1 cellular context compared by ENCODE assay signal in genomic region chr17:59365383-59365981, GRCh38.
A peak's percentile ranks its signal among the peaks of the same experiment; 100 is the strongest.
TF ChIP-seq lines count a peak whose summit lies in the region.

No MANE protein-coding gene starts in this region.

TF ChIP-seq in HepG2, 621 proteins besides CTCF, POLR2A, EP300 and RAD21 (continued from another document and continues in another):
- 0 out of 2 replicates have a peak, but pooled peaks have one; percentile 17 for TF ChIP-seq NFYC (CRISPR knock-in tag; IDR thresholded peaks at IDR 0.05)
- TF ChIP-seq ZNF850 (CRISPR knock-in tag; conservative IDR thresholded peaks at IDR 0.05): no peak
- TF ChIP-seq ZNF530 (CRISPR knock-in tag; IDR thresholded peaks at IDR 0.05; ENCODE audit: low read depth): no peak
- no peak for TF ChIP-seq ZNF251 (CRISPR knock-in tag; IDR thresholded peaks at IDR 0.05)
- TF ChIP-seq TEAD3 (CRISPR knock-in tag; optimal IDR thresholded peaks at IDR 0.05; ENCODE audit: borderline replicate concordance): peak; percentile 66
- no peak for TF ChIP-seq ZNF382 (CRISPR knock-in tag; IDR thresholded peaks at IDR 0.05; ENCODE audit: borderline replicate concordance)
- TF ChIP-seq, protein P1, sequence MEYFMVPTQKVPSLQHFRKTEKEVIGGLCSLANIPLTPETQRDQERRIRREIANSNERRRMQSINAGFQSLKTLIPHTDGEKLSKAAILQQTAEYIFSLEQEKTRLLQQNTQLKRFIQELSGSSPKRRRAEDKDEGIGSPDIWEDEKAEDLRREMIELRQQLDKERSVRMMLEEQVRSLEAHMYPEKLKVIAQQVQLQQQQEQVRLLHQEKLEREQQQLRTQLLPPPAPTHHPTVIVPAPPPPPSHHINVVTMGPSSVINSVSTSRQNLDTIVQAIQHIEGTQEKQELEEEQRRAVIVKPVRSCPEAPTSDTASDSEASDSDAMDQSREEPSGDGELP (IDR thresholded peaks at IDR 0.05; ENCODE audit: borderline replicate concordance, low read depth): 0 out of 2 replicates have a peak, but pooled peaks have one; percentile 26
- TF ChIP-seq MED13 (CRISPR knock-in tag; IDR thresholded peaks at IDR 0.05): no peak
- TF ChIP-seq UBTF (CRISPR knock-in tag; IDR thresholded peaks at IDR 0.05): 0 out of 2 replicates have a peak, but pooled peaks have one; percentile 14
- TF ChIP-seq ZNF550 (CRISPR knock-in tag; IDR thresholded peaks at IDR 0.05; ENCODE audit: borderline replicate concordance): no peak
- TF ChIP-seq SOX6 (IDR thresholded peaks at IDR 0.05): no peak
- TF ChIP-seq SOX6 (CRISPR knock-in tag; IDR thresholded peaks at IDR 0.05): peak; percentile 41
- TF ChIP-seq NR2F2 (IDR thresholded peaks at IDR 0.05; ENCODE audit: borderline replicate concordance, low read depth): peak; percentile 81
- no peak for TF ChIP-seq KLF11 (CRISPR knock-in tag; IDR thresholded peaks at IDR 0.05)
- no peak for TF ChIP-seq ZNF275 (CRISPR knock-in tag; IDR thresholded peaks at IDR 0.05; ENCODE audit: borderline replicate concordance)
- TF ChIP-seq ZBTB38 (CRISPR knock-in tag; IDR thresholded peaks at IDR 0.05): no peak
- TF ChIP-seq, protein P2, sequence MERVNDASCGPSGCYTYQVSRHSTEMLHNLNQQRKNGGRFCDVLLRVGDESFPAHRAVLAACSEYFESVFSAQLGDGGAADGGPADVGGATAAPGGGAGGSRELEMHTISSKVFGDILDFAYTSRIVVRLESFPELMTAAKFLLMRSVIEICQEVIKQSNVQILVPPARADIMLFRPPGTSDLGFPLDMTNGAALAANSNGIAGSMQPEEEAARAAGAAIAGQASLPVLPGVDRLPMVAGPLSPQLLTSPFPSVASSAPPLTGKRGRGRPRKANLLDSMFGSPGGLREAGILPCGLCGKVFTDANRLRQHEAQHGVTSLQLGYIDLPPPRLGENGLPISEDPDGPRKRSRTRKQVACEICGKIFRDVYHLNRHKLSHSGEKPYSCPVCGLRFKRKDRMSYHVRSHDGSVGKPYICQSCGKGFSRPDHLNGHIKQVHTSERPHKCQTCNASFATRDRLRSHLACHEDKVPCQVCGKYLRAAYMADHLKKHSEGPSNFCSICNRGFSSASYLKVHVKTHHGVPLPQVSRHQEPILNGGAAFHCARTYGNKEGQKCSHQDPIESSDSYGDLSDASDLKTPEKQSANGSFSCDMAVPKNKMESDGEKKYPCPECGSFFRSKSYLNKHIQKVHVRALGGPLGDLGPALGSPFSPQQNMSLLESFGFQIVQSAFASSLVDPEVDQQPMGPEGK (CRISPR knock-in tag; IDR thresholded peaks at IDR 0.05): 0 out of 2 replicates have a peak, but pooled peaks have one; percentile 41
- no peak for TF ChIP-seq ZNF432 (CRISPR knock-in tag; IDR thresholded peaks at IDR 0.05; ENCODE audit: borderline replicate concordance)
- TF ChIP-seq PRDM15 (CRISPR knock-in tag; IDR thresholded peaks at IDR 0.05): no peak
- TF ChIP-seq RFX1 (IDR thresholded peaks at IDR 0.05): no peak
- TF ChIP-seq ZNF138 (CRISPR knock-in tag; IDR thresholded peaks at IDR 0.05; ENCODE audit: low read depth): no peak
- TF ChIP-seq WIZ (CRISPR knock-in tag; IDR thresholded peaks at IDR 0.05): no peak
- no peak for TF ChIP-seq ZFP36 (IDR thresholded peaks at IDR 0.05; ENCODE audit: borderline replicate concordance, low read depth, low read length, partially characterized antibody)
- TF ChIP-seq GATAD2A (CRISPR knock-in tag; IDR thresholded peaks at IDR 0.05): 0 out of 2 replicates have a peak, but pooled peaks have one; percentile 7
- no peak for TF ChIP-seq RBM39 (IDR thresholded peaks at IDR 0.05; ENCODE audit: low read depth, low read length, poor library complexity, severe bottlenecking)
- TF ChIP-seq FOXK1 (CRISPR knock-in tag; IDR thresholded peaks at IDR 0.05; ENCODE audit: borderline replicate concordance, low read depth): 0 out of 2 replicates have a peak, but pooled peaks have one; percentile 28
- no peak for TF ChIP-seq HNF1A (IDR thresholded peaks at IDR 0.05; ENCODE audit: low read depth)
- TF ChIP-seq HNF1A (CRISPR knock-in tag; IDR thresholded peaks at IDR 0.05; ENCODE audit: borderline replicate concordance): no peak
- TF ChIP-seq SNAI1 (CRISPR knock-in tag; IDR thresholded peaks at IDR 0.05; ENCODE audit: borderline replicate concordance): no peak
- peak; percentile 31; the same call in 1 of the 2 replicates for TF ChIP-seq NCOA2 (CRISPR knock-in tag; IDR thresholded peaks at IDR 0.05)
- no peak for TF ChIP-seq MEIS2 (CRISPR knock-in tag; IDR thresholded peaks at IDR 0.05)
- TF ChIP-seq ATRX (CRISPR knock-in tag; IDR thresholded peaks at IDR 0.05; ENCODE audit: borderline replicate concordance): no peak
- TF ChIP-seq ZBTB26 (CRISPR knock-in tag; IDR thresholded peaks at IDR 0.05; ENCODE audit: borderline replicate concordance): 0 out of 2 replicates have a peak, but pooled peaks have one; percentile 7
- TF ChIP-seq, protein P3, sequence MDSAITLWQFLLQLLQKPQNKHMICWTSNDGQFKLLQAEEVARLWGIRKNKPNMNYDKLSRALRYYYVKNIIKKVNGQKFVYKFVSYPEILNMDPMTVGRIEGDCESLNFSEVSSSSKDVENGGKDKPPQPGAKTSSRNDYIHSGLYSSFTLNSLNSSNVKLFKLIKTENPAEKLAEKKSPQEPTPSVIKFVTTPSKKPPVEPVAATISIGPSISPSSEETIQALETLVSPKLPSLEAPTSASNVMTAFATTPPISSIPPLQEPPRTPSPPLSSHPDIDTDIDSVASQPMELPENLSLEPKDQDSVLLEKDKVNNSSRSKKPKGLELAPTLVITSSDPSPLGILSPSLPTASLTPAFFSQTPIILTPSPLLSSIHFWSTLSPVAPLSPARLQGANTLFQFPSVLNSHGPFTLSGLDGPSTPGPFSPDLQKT (CRISPR knock-in tag; IDR thresholded peaks at IDR 0.05; ENCODE audit: borderline replicate concordance): no peak
- no peak for TF ChIP-seq BCL3 (CRISPR knock-in tag; IDR thresholded peaks at IDR 0.05)
- no peak for TF ChIP-seq NCOR1 (IDR thresholded peaks at IDR 0.05; ENCODE audit: borderline replicate concordance, low read length)
- TF ChIP-seq JUN (CRISPR knock-in tag; IDR thresholded peaks at IDR 0.05): no peak
- peak in 1 of 2 experiments; percentile 31; a peak in 1 of 4 replicates for TF ChIP-seq NR2F1 (CRISPR knock-in tag; IDR thresholded peaks at IDR 0.05)
- TF ChIP-seq ZNF616 (CRISPR knock-in tag; IDR thresholded peaks at IDR 0.05; ENCODE audit: low read depth): no peak
- TF ChIP-seq RFX5 (IDR thresholded peaks at IDR 0.05; ENCODE audit: low read depth, low read length): no peak
- no peak for TF ChIP-seq NFE2 (CRISPR knock-in tag; IDR thresholded peaks at IDR 0.05)
- TF ChIP-seq MIXL1 (CRISPR knock-in tag; IDR thresholded peaks at IDR 0.05): 0 out of 2 replicates have a peak, but pooled peaks have one; percentile 8
- TF ChIP-seq, protein P4, sequence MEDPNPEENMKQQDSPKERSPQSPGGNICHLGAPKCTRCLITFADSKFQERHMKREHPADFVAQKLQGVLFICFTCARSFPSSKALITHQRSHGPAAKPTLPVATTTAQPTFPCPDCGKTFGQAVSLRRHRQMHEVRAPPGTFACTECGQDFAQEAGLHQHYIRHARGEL (CRISPR knock-in tag; IDR thresholded peaks at IDR 0.05): no peak
- TF ChIP-seq ZNF720 (CRISPR knock-in tag; IDR thresholded peaks at IDR 0.05): no peak
